ENCODE assay signal across 12 cellular contexts in genomic region chr15:63593705-63594671, GRCh38. TPM values are rescaled to one million over a fixed set of nuclear protein-coding genes. Genes with fewer than 3 reads are reported as not detected.
DNase-seq lines count a peak whose midpoint lies in the region; ATAC-seq, FAIRE-seq and TF ChIP-seq lines count a peak whose summit lies in the region.
"Had no signal": no experiment of that assay in that cellular context is flagged by ENCODE, and none has a peak within 500 bp of the region (broad histone marks: within the 10 kb centered on the region; RNA-seq: fewer than 3 reads in every experiment).

No MANE protein-coding gene starts in this region.

- H3K4ac ChIP-seq in H9 (ENCODE audit: low read depth, low read length): no peak overlapping the region

- H3K27ac ChIP-seq in HEK293 (ENCODE audit: extremely low read depth, low read depth, low read length): no peak overlapping the region
- no peak overlapping the region for H3K27ac ChIP-seq in HepG2 (ENCODE audit: extremely low read length, insufficient read depth, low read length)
- H3K27ac ChIP-seq in H9 (ENCODE audit: insufficient read length, low read depth, low read length): no peak overlapping the region

- POLR2A ChIA-PET in HEK293 (lab: Yijun Ruan, JAX) (no interaction called here), HepG2 (lab: Yijun Ruan, JAX) (no interaction called here)

- peaks cover 55% of the 10 kb centered on the region for H3K4me1 Mint-ChIP-seq in activated T-cell treated with anti-CD3 and anti-CD28 coated beads, Interleukin-2, amount 50 U/mL, for 4 hours (ENCODE audit: low read depth)
- H3K4me1 Mint-ChIP-seq in H9: peaks cover 13 to 23% of the 10 kb centered on the region in 2 experiments

- H2BK120ac ChIP-seq in H9 (ENCODE audit: low read depth, low read length, poor library complexity, severe bottlenecking): no peak overlapping the region

- no peak overlapping the region for H2BK15ac ChIP-seq in H9 (ENCODE audit: low read depth, low read length)

- no peaks in the 10 kb centered on the region for H3K9me3 Mint-ChIP-seq in activated T-cell treated with anti-CD3 and anti-CD28 coated beads, Interleukin-2, amount 50 U/mL, for 4 hours
- H3K9me3 Mint-ChIP-seq in H9: no peaks in the 10 kb centered on the region

- 87% methylated on average over 9 of the region's 9 CpGs for WGBS in HepG2 (ENCODE audit: low lambda C conversion rate)
- WGBS in H9 (ENCODE audit: extremely low coverage, insufficient read length, low lambda C conversion rate): no CpG with 5 or more reads among the region's 9 CpGs

- no peak overlapping the region for H2AK5ac ChIP-seq in H9 (ENCODE audit: insufficient read length, low read length)

- in situ Hi-C loops in HepG2 (cut with HindIII; ENCODE audit: extremely low pct_ligation_motif_present, low pct_unique_long_range_greater_than_20kb): loop anchor here (5.0 kb wide), 1 partner anchor 127 kb away; no protein-coding TSS in a partner anchor

- DNase-seq in activated T-cell treated with anti-CD3 and anti-CD28 coated beads, Interleukin-2, amount 50 U/mL, for 4 hours: peak; percentile 29
- no peak for DNase-seq in HepG2 (ENCODE audit: low spot score)
- DNase-seq in stimulated activated CD8-positive, alpha-beta memory T cell treated with anti-CD3 and anti-CD28 coated beads, Interleukin-4, amount 100 ng/mL, for 24 hours (ENCODE audit: low read depth): peak; percentile 36
- no peak for DNase-seq in H9
- DNase-seq: central memory CD4-positive, alpha-beta T cell; DMS79 treated with DMSO at 0.1 percent for 48 hours; Kasumi-1; NCI-H2171 treated with DMSO at 0.1 percent for 48 hours had no signal

- no peaks in the 10 kb centered on the region for H3K79me1 ChIP-seq in H9 (ENCODE audit: insufficient read depth, low read depth, low read length, poor library complexity, severe bottlenecking)

- CTCF ChIA-PET in HEK293 (lab: Yijun Ruan, JAX) (interaction anchor here (1.0 to 1.4 kb wide), 2 partner anchors 16 to 476 kb away, joined by 3 to 5 read pairs; no protein-coding TSS in a partner anchor), HepG2 (lab: Yijun Ruan, JAX; ENCODE audit: low intra/inter-chr PET ratio, low total read pairs) (no interaction called here)

- BruUV-seq in HepG2 (replicated peaks; lab: Mats Ljungman, UMichigan): no TSS peak

- H3K27ac Mint-ChIP-seq in H9: peak overlapping the region in 1 of 3 experiments; percentile 89; a peak in 1 of 7 replicates

- TF ChIP-seq POLR2A in HepG2 (IDR thresholded peaks at IDR 0.05; ENCODE audit: insufficient read depth in 1 of 2, low read depth in 2 of 2, low read length in 2 of 2): 0 out of 4 replicates have a peak, but pooled peaks of 1 of the 2 experiments have one; percentile 22

- H2BK5ac ChIP-seq in H9 (ENCODE audit: insufficient read length, low read length): no peak overlapping the region

- no peak overlapping the region for H3K4me2 ChIP-seq in HepG2 (ENCODE audit: low read depth, low read length)
- no peak overlapping the region for H3K4me2 ChIP-seq in H9 (ENCODE audit: insufficient read depth, insufficient read length, low read length)

- peaks cover 37% of the 10 kb centered on the region for H3K36me3 Mint-ChIP-seq in activated T-cell treated with anti-CD3 and anti-CD28 coated beads, Interleukin-2, amount 50 U/mL, for 4 hours (ENCODE audit: insufficient read depth)
- H3K36me3 Mint-ChIP-seq in H9 (ENCODE audit: insufficient read depth in 1 of 3, low read depth in 3 of 3): peaks cover 8 to 20% (median 13%) of the 10 kb centered on the region in 3 experiments; a peak in 6 of 7 replicates

- no peak overlapping the region for H3K14ac ChIP-seq in H9 (ENCODE audit: insufficient read depth, low read length)

- H3K79me2 ChIP-seq in HepG2 (ENCODE audit: insufficient read depth, low read length) (no peaks in the 10 kb centered on the region), H9 (ENCODE audit: insufficient read depth, low read length) (no peaks in the 10 kb centered on the region)

- no peaks in the 10 kb centered on the region for H3K4me1 ChIP-seq in HEK293 (ENCODE audit: control insufficient read depth, insufficient read depth, low read length)
- H3K4me1 ChIP-seq in HepG2 (ENCODE audit: insufficient read depth, low read length): peaks cover 38% of the 10 kb centered on the region
- no peaks in the 10 kb centered on the region; the same call in 1 of the 2 replicates for H3K4me1 ChIP-seq in H9 (ENCODE audit: insufficient read depth, low read length)

- TF ChIP-seq CTCF in HEK293 (tag by site-specific recombination; IDR thresholded peaks at IDR 0.05) (no peak), HepG2 (CRISPR knock-in tag; IDR thresholded peaks at IDR 0.05) (no peak), H9 (conservative IDR thresholded peaks at IDR 0.05) (no peak)

- H3K4me3 ChIP-seq in HEK293 (ENCODE audit: low read depth, low read length) (no peak overlapping the region), HepG2 (replicated peaks in 1 of 3; ENCODE audit: insufficient read depth in 1 of 3, low read depth in 2 of 3, low read length in 3 of 3) (no peak overlapping the region)

- no peak overlapping the region for H4K8ac ChIP-seq in H9 (replicated peaks; ENCODE audit: insufficient read length, low read depth, low read length)

- H3K27me3 ChIP-seq in HepG2 (ENCODE audit: control insufficient read depth in 1 of 2, insufficient read depth in 2 of 2, low read length in 2 of 2) (no peaks in the 10 kb centered on the region), H9 (ENCODE audit: insufficient read depth, low read length) (no peaks in the 10 kb centered on the region)

- H3K4me3 Mint-ChIP-seq in activated T-cell treated with anti-CD3 and anti-CD28 coated beads, Interleukin-2, amount 50 U/mL, for 4 hours: no peak overlapping the region
- H3K4me3 Mint-ChIP-seq in H9: no peak overlapping the region

- intact Hi-C loops in HepG2 (cut with micrococcal nuclease; ENCODE audit: unreplicated experiment): no loop called here

- peak; percentile 72 to 78 for ATAC-seq in activated T-cell treated with anti-CD3 and anti-CD28 coated beads, Interleukin-2, amount 50 U/mL, for 4 hours
- no peak for ATAC-seq in HepG2
- ATAC-seq in GM18520 (IDR thresholded peaks at IDR 0.05; ENCODE audit: unreplicated experiment): no peak
- ATAC-seq in HG03571 (IDR thresholded peaks at IDR 0.05; ENCODE audit: unreplicated experiment): no peak
- ATAC-seq: left lobe of liver had no signal

- no peaks in the 10 kb centered on the region for H3K27me3 Mint-ChIP-seq in activated T-cell treated with anti-CD3 and anti-CD28 coated beads, Interleukin-2, amount 50 U/mL, for 4 hours (ENCODE audit: low read depth)
- peaks cover 3% of the 10 kb centered on the region for H3K27me3 Mint-ChIP-seq in H9 (ENCODE audit: low read depth)

- peaks cover 6 to 46% of the 10 kb centered on the region in 2 experiments; a peak in 2 of 3 replicates for H3K36me3 ChIP-seq in HEK293 (ENCODE audit: control insufficient read depth in 2 of 2, insufficient read depth in 1 of 2, low read length in 2 of 2)
- H3K36me3 ChIP-seq in HepG2 (replicated peaks in 1 of 2; ENCODE audit: control insufficient read depth in 1 of 2, insufficient read depth in 2 of 2, low read length in 2 of 2): peaks cover 12 to 38% of the 10 kb centered on the region in 2 experiments

- TF ChIP-seq EP300 in HepG2 (IDR thresholded peaks at IDR 0.05; ENCODE audit: low read depth in 2 of 2, low read length in 2 of 2) (no peak), HepG2 (CRISPR knock-in tag; IDR thresholded peaks at IDR 0.05; ENCODE audit: borderline replicate concordance) (no peak)

- H3K9ac ChIP-seq in HepG2 (ENCODE audit: insufficient read depth, low read depth, low read length): no peak overlapping the region
- H3K9ac ChIP-seq in H9 (ENCODE audit: extremely low read depth, insufficient read length, low read length): no peak overlapping the region

- H3K23ac ChIP-seq in H9 (ENCODE audit: insufficient read length, low read depth, low read length): no peak overlapping the region

- H3K23me2 ChIP-seq in H9 (ENCODE audit: insufficient read length, low read depth, low read length, poor library complexity, severe bottlenecking): no peaks in the 10 kb centered on the region

- no peak overlapping the region for H4K5ac ChIP-seq in H9 (ENCODE audit: insufficient read length, low read depth, low read length)

- H2AFZ ChIP-seq in HepG2 (ENCODE audit: low read length) (no peak overlapping the region), H9 (ENCODE audit: low read length) (no peak overlapping the region)

- H4K20me1 ChIP-seq in HepG2 (ENCODE audit: insufficient read depth, low read length) (no peaks in the 10 kb centered on the region), H9 (ENCODE audit: control insufficient read depth, insufficient read depth, insufficient read length) (no peaks in the 10 kb centered on the region)

- no peak overlapping the region for H3T11ph ChIP-seq in H9 (ENCODE audit: low read length)

- no peak overlapping the region for H2BK20ac ChIP-seq in H9 (ENCODE audit: low read depth, low read length, poor library complexity, severe bottlenecking)

- H3K18ac ChIP-seq in H9 (ENCODE audit: insufficient read length, low read depth, low read length): no peak overlapping the region

- TF ChIP-seq RAD21 in HepG2 (CRISPR knock-in tag; IDR thresholded peaks at IDR 0.05): no peak

- H3K9me3 ChIP-seq in HEK293 (ENCODE audit: control insufficient read depth, insufficient read depth, low read depth, low read length) (no peaks in the 10 kb centered on the region), HepG2 (ENCODE audit: low read length) (no peaks in the 10 kb centered on the region), H9 (ENCODE audit: control insufficient read depth, low read depth, low read length) (no peaks in the 10 kb centered on the region)

- no peak overlapping the region for H3K56ac ChIP-seq in H9 (ENCODE audit: insufficient read length, low read depth, low read length)

- H2BK12ac ChIP-seq in H9 (ENCODE audit: insufficient read length, low read depth, low read length): no peak overlapping the region

- no peak overlapping the region for H4K91ac ChIP-seq in H9 (ENCODE audit: insufficient read length, low read depth, low read length)

- no peak for FAIRE-seq in HepG2 (lab: Jason Lieb, UNC)

RNA-seq across cellular contexts. Expression of gene FBXL22, which starts 3.2 kb away (rescaled TPM):
- total RNA-seq in activated T-cell treated with anti-CD3 and anti-CD28 coated beads, Interleukin-2, amount 50 U/mL, for 4 hours: 1 to 10 TPM in 1 of 3 donors, under 1 TPM in 2; 0.79 to 1.2 (median 0.87) TPM
- 0.20 and 0.33 TPM in 2 replicates for total RNA-seq in HepG2 (2016; rRNA removed; fragmentation: Illumina TruSeq; extraction: Trizol)
- total RNA-seq in HepG2 (2016; cell fraction: cytosol; rRNA removed; fragmentation: Illumina TruSeq; extraction: Trizol; ENCODE audit: low read depth): 0.44 and 0.71 TPM in 2 replicates
- 0.19 and 0.50 TPM in 2 replicates for total RNA-seq in HepG2 (2016; cell fraction: insoluble cytoplasmic fraction; rRNA removed; fragmentation: Illumina TruSeq; extraction: Trizol)
- 0.52 and 0.59 TPM in 2 replicates for total RNA-seq in HepG2 (2016; cell fraction: membrane; rRNA removed; fragmentation: Illumina TruSeq; extraction: Trizol)
- total RNA-seq in HepG2 (2016; cell fraction: nucleus; rRNA removed; fragmentation: Illumina TruSeq; extraction: Trizol): 0.47 and 1.1 TPM in 2 replicates
- polyA plus RNA-seq in HepG2 (2011; rRNA removed): 0.09 and 0.15 TPM in 2 replicates
- polyA plus RNA-seq in HepG2 (2011; cell fraction: cytosol; rRNA removed): 0.18 and 0.27 TPM in 2 replicates
- polyA plus RNA-seq in HepG2 (2011; cell fraction: nucleus; rRNA removed): 0.43 and 0.68 TPM in 2 replicates
- polyA plus RNA-seq in HepG2 (2012): 0.17 and 0.48 TPM in 2 replicates
- polyA plus RNA-seq in HepG2 (2016; cell fraction: cytosol; fragmentation: Illumina TruSeq; extraction: Trizol; ENCODE audit: low read depth): 0.26 and 0.31 TPM in 2 replicates
- polyA plus RNA-seq in HepG2 (2016; cell fraction: insoluble cytoplasmic fraction; fragmentation: Illumina TruSeq; extraction: Trizol; ENCODE audit: low read depth): 0.45 and 0.47 TPM in 2 replicates
- polyA plus RNA-seq in HepG2 (2016; cell fraction: membrane; fragmentation: Illumina TruSeq; extraction: Trizol; ENCODE audit: low read depth): 0.47 and 0.55 TPM in 2 replicates
- polyA plus RNA-seq in HepG2 (2016; cell fraction: nucleus; fragmentation: Illumina TruSeq; extraction: Trizol; ENCODE audit: insufficient read depth, low read depth): 0.40 and 1.6 TPM in 2 replicates
- 0.54 and 0.63 TPM in 2 replicates for polyA minus RNA-seq in HepG2 (2011; rRNA and poly(A)+ RNA removed; ENCODE audit: low replicate concordance)
- polyA minus RNA-seq in HepG2 (2011; cell fraction: cytosol; rRNA and poly(A)+ RNA removed): not detected in 2 replicates
- polyA minus RNA-seq in HepG2 (2011; cell fraction: nucleus; rRNA and poly(A)+ RNA removed): 0.99 and 1.2 TPM in 2 replicates
- total RNA-seq in H9 (2021): 0.48 and 0.52 TPM in 2 replicates

Comparison
In these comparisons a context has a peak if more than half of its experiments do, and no peak if none do; other contexts are left out.
1. ATAC-seq: peak in activated T-cell treated with anti-CD3 and anti-CD28 coated beads, Interleukin-2, amount 50 U/mL, for 4 hours (2 of 2); none in HepG2 (single experiment), GM18520 (single experiment) and HG03571 (single experiment).
2. DNase-seq: peak in activated T-cell treated with anti-CD3 and anti-CD28 coated beads, Interleukin-2, amount 50 U/mL, for 4 hours (single experiment) and stimulated activated CD8-positive, alpha-beta memory T cell treated with anti-CD3 and anti-CD28 coated beads, Interleukin-4, amount 100 ng/mL, for 24 hours (single experiment); none in HepG2 (single experiment) and H9 (single experiment).
3. Of the 63 proteins assayed by ChIP-seq in both HepG2 and HEK293: peak only in HepG2: none; only in HEK293: ATF2; in both: none; in neither: 62.